Comparison of ENCODE assay signal across 8 cellular contexts in the genomic region with DNA sequence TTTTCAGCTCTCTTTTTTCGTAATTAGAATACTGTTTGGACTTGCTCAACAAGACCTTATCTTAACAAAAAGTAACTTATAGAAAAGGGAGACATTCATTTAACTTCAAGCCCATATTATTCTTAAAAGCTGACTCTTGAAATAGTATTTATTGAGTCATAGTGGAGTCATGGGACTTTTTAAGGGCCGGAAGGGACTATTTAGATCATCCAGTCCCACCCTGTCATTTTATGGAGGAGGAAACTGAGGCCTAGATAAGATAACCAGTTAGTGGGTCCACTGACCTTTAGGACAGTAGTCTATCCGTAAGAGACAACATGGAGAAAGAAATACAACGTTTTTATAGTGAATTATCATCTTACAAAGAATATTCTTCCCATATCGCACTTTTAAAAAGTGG. TPM values are rescaled to one million over a fixed set of nuclear protein-coding genes. Genes with fewer than 3 reads are reported as not detected.
DNase-seq lines count a peak whose midpoint lies in the region; TF ChIP-seq lines count a peak whose summit lies in the region.

No MANE protein-coding gene starts in this region.

- no peaks in the 10 kb centered on the region for H3K27me3 Mint-ChIP-seq in activated CD4-positive, alpha-beta T cell treated with anti-CD3 and anti-CD28 coated beads, Interleukin-2, amount 10 ng/mL, durations not matched to agents 24 days and 14 days
- no peaks in the 10 kb centered on the region for H3K27me3 Mint-ChIP-seq in activated naive CD8-positive, alpha-beta T cell

- H3K4me1 ChIP-seq in thyroid gland = peaks cover 36 to 40% of the 10 kb centered on the region in 2 donors

- H3K27ac ChIP-seq in thyroid gland = peak overlapping the region; percentile 95 to 98 (median 95)

- peak; percentile 57 for DNase-seq in activated CD4-positive, alpha-beta T cell treated with anti-CD3 and anti-CD28 coated beads, Interleukin-2, amount 10 ng/mL, durations not matched to agents 24 days and 14 days
- DNase-seq in activated CD4-positive, alpha-beta T cell treated with anti-CD3 and anti-CD28 coated beads, Interleukin-2, amount 50 U/mL, for 1 hour = no peak
- no peak for DNase-seq in kidney epithelial cell (ENCODE audit: low read depth)
- no peak for DNase-seq in thyroid gland
- no peak for DNase-seq in MV-4-11 (lab: John Stamatoyannopoulos, UW)
- no peak for DNase-seq in ureter (ENCODE audit: low spot score)
- DNase-seq in activated CD8-positive, alpha-beta memory T cell treated with anti-CD3 and anti-CD28 coated beads, Interleukin-2, amount 50 U/mL, for 4 hours = no peak

- H3K9me3 ChIP-seq in thyroid gland = no peaks in the 10 kb centered on the region

- no peaks in the 10 kb centered on the region for H3K27me3 ChIP-seq in kidney epithelial cell (ENCODE audit: control insufficient read depth, insufficient read depth, low read length)
- H3K27me3 ChIP-seq in thyroid gland = no peaks in the 10 kb centered on the region

- H3K27ac Mint-ChIP-seq in activated CD4-positive, alpha-beta T cell treated with anti-CD3 and anti-CD28 coated beads, Interleukin-2, amount 10 ng/mL, durations not matched to agents 24 days and 14 days = peak overlapping the region; percentile 98
- peak overlapping the region; percentile 95 for H3K27ac Mint-ChIP-seq in activated naive CD8-positive, alpha-beta T cell

- no peaks in the 10 kb centered on the region for H3K36me3 ChIP-seq in kidney epithelial cell (ENCODE audit: control insufficient read depth, insufficient read depth, low read length)
- H3K36me3 ChIP-seq in thyroid gland = no peaks in the 10 kb centered on the region

- TF ChIP-seq CTCF in kidney epithelial cell (IDR thresholded peaks at IDR 0.05; ENCODE audit: insufficient read depth, low read length, poor library complexity, severe bottlenecking) (no peak), thyroid gland (IDR thresholded peaks at IDR 0.05) (no peak)

- no peaks in the 10 kb centered on the region for H3K9me3 Mint-ChIP-seq in activated CD4-positive, alpha-beta T cell treated with anti-CD3 and anti-CD28 coated beads, Interleukin-2, amount 10 ng/mL, durations not matched to agents 24 days and 14 days
- no peaks in the 10 kb centered on the region for H3K9me3 Mint-ChIP-seq in activated naive CD8-positive, alpha-beta T cell (ENCODE audit: low read depth)

- H3K4me3 Mint-ChIP-seq in activated CD4-positive, alpha-beta T cell treated with anti-CD3 and anti-CD28 coated beads, Interleukin-2, amount 10 ng/mL, durations not matched to agents 24 days and 14 days = peak overlapping the region; percentile 99
- peak overlapping the region; percentile 93 for H3K4me3 Mint-ChIP-seq in activated naive CD8-positive, alpha-beta T cell

- 33 to 41% methylated on average over 5 of the region's 5 CpGs for WGBS in thyroid gland, 2 donors

- no peak for TF ChIP-seq POLR2A in thyroid gland (IDR thresholded peaks at IDR 0.05)

- H3K4me3 ChIP-seq in kidney epithelial cell (ENCODE audit: low read depth, low read length) (peak overlapping the region; percentile 67), thyroid gland (replicated peaks in 1 of 3) (peak overlapping the region in 2 of 3 donors; percentile 68 to 91)

- H3K36me3 Mint-ChIP-seq in activated CD4-positive, alpha-beta T cell treated with anti-CD3 and anti-CD28 coated beads, Interleukin-2, amount 10 ng/mL, durations not matched to agents 24 days and 14 days (ENCODE audit: low read depth) = peaks cover 43% of the 10 kb centered on the region
- peaks cover 16% of the 10 kb centered on the region for H3K36me3 Mint-ChIP-seq in activated naive CD8-positive, alpha-beta T cell

- H3K4me1 Mint-ChIP-seq in activated CD4-positive, alpha-beta T cell treated with anti-CD3 and anti-CD28 coated beads, Interleukin-2, amount 10 ng/mL, durations not matched to agents 24 days and 14 days = peaks cover 44% of the 10 kb centered on the region
- peaks cover 53% of the 10 kb centered on the region for H3K4me1 Mint-ChIP-seq in activated naive CD8-positive, alpha-beta T cell (ENCODE audit: low read depth)

- intact Hi-C loops in activated CD4-positive, alpha-beta T cell treated with anti-CD3 and anti-CD28 coated beads, Interleukin-2, amount 10 ng/mL, durations not matched to agents 24 days and 14 days (cut with micrococcal nuclease) = loop anchor here (1.0 to 10.0 kb wide), 4 partner anchors 29 to 543 kb away; a partner anchor contains a TSS
- intact Hi-C loops in thyroid gland (cut with DNase I) = loop anchor here (10.0 kb wide), 1 partner anchor 247 kb away; no protein-coding TSS in a partner anchor

RNA-seq across cellular contexts. Expression of a gene that starts 1.5 kb away (rescaled TPM):
- total RNA-seq in activated CD4-positive, alpha-beta T cell treated with anti-CD3 and anti-CD28 coated beads, Interleukin-2, amount 10 ng/mL, durations not matched to agents 24 days and 14 days = 207 and 209 TPM in 2 replicates
- 194 and 197 TPM in 2 replicates for total RNA-seq in kidney epithelial cell
- 100 to 1,000 TPM; 133 to 232 (median 193) TPM for total RNA-seq in thyroid gland
- 198 TPM for total RNA-seq in ureter
